Comparison of ENCODE assay signal across 17 cellular contexts in genomic region chr7:23018747-23019146, GRCh38. TPM values are rescaled to one million over a fixed set of nuclear protein-coding genes. Genes with fewer than 3 reads are reported as not detected.
DNase-seq lines count a peak whose midpoint lies in the region; ATAC-seq, FAIRE-seq and TF ChIP-seq lines count a peak whose summit lies in the region.
"Had no signal": no experiment of that assay in that cellular context is flagged by ENCODE, and none has a peak within 500 bp of the region (broad histone marks: within the 10 kb centered on the region; RNA-seq: fewer than 3 reads in every experiment).

No MANE protein-coding gene starts in this region.

- peaks cover 15% of the 10 kb centered on the region for H3K4me1 ChIP-seq in IMR-90 (ENCODE audit: control insufficient read depth, insufficient read depth, low read length)
- peaks cover 0 to 14% (median 3%) of the 10 kb centered on the region in 4 donors for H3K4me1 ChIP-seq in upper lobe of left lung
- H3K4me1 ChIP-seq: parathyroid adenoma had no signal

- H3K9me3 ChIP-seq in IMR-90 (ENCODE audit: control insufficient read depth, insufficient read depth, low read length), result no peaks in the 10 kb centered on the region; the same call in 1 of the 2 replicates
- no peaks in the 10 kb centered on the region for H3K9me3 ChIP-seq in upper lobe of left lung
- H3K9me3 ChIP-seq: thoracic aorta had no signal

- no peak overlapping the region for H4K5ac ChIP-seq in IMR-90 (ENCODE audit: low read depth, low read length)

- TF ChIP-seq POLR2A in IMR-90 (IDR thresholded peaks at IDR 0.05; ENCODE audit: low read depth, low read length), result no peak
- no peak for TF ChIP-seq POLR2A in upper lobe of left lung (IDR thresholded peaks at IDR 0.05)

- dilution Hi-C loops in IMR-90 (cut with HindIII; ENCODE audit: low sequenced_read_pairs, unreplicated experiment), result no loop called here

- in situ Hi-C loops in IMR-90 (cut with MboI; ENCODE audit: low sequenced_read_pairs), result no loop called here

- DNase-seq in Ammon's horn (ENCODE audit: low spot score) (peak; percentile 57), IMR-90 (peak; percentile 36), bronchial epithelial cell (ENCODE audit: low read depth) (peak; percentile 41), iPS-NIHi7 (ENCODE audit: extremely low spot score) (peak; percentile 16), NCI-H526 treated with DMSO at 0.1 percent for 48 hours (lab: John Stamatoyannopoulos, UW) (no peak), upper lobe of left lung (no peak), GM10266 (ENCODE audit: extremely low spot score) (no peak)
- DNase-seq: activated CD4-positive, alpha-beta T cell treated with anti-CD3 and anti-CD28 coated beads, Interleukin-2, amount 50 U/mL, for 1 hour; activated T-cell treated with anti-CD3 and anti-CD28 coated beads, Interleukin-2, amount 50 U/mL, for 72 hours; amniotic stem cell; kidney; NCI-H1048 had no signal

- H3K4me3 ChIP-seq in IMR-90 (ENCODE audit: insufficient read depth, low read depth, low read length) (no peak overlapping the region), bronchial epithelial cell (ENCODE audit: low read depth, low read length) (no peak overlapping the region), upper lobe of left lung (no peak overlapping the region)
- H3K4me3 ChIP-seq: thoracic aorta had no signal

- no peaks in the 10 kb centered on the region for H3K27me3 ChIP-seq in IMR-90 (ENCODE audit: control insufficient read depth, insufficient read depth, low read length)
- H3K27me3 ChIP-seq in bronchial epithelial cell (ENCODE audit: control insufficient read depth, insufficient read depth, low read length), result no peaks in the 10 kb centered on the region
- H3K27me3 ChIP-seq in upper lobe of left lung, result no peaks in the 10 kb centered on the region

- POLR2A ChIA-PET in IMR-90 (lab: Charles Lee; ENCODE audit: unreplicated experiment), result no interaction called here

- no peak for TF ChIP-seq RAD21 in IMR-90 (IDR thresholded peaks at IDR 0.05; ENCODE audit: low read length)

- CTCF ChIA-PET in IMR-90 (lab: Yijun Ruan, JAX), result interaction anchor here (0.9 to 1.5 kb wide), 2 partner anchors 37 to 51 kb away, joined by 3 to 6 read pairs; no protein-coding TSS in a partner anchor

- no peak overlapping the region for H2BK20ac ChIP-seq in IMR-90 (ENCODE audit: low read depth, low read length)

- no peaks in the 10 kb centered on the region for H3K36me3 ChIP-seq in IMR-90 (ENCODE audit: control insufficient read depth, insufficient read depth, low read length)
- H3K36me3 ChIP-seq in bronchial epithelial cell (ENCODE audit: control insufficient read depth, insufficient read depth, low read length), result no peaks in the 10 kb centered on the region
- no peaks in the 10 kb centered on the region for H3K36me3 ChIP-seq in upper lobe of left lung
- H3K36me3 ChIP-seq: thoracic aorta had no signal

- no peak overlapping the region for H3K4me2 ChIP-seq in IMR-90 (ENCODE audit: low read depth, low read length)

- peaks cover 12% of the 10 kb centered on the region for H3K9me1 ChIP-seq in IMR-90 (ENCODE audit: insufficient read depth, low read length)

- H4K91ac ChIP-seq in IMR-90 (ENCODE audit: insufficient read depth, low read depth, low read length), result no peak overlapping the region

- WGBS in IMR-90 (ENCODE audit: extremely low coverage in 2 of 2, insufficient read length in 1 of 2), 2 experiments, result 100% methylated on average over 3 of the region's 6 CpGs; no CpG with 5 or more reads in 1 of the 2 experiments
- 70 to 75% methylated on average over 6 of the region's 6 CpGs for WGBS in upper lobe of left lung, 2 donors

- H2AFZ ChIP-seq in IMR-90 (replicated peaks; ENCODE audit: low read length, poor library complexity), result no peak overlapping the region
- H2AFZ ChIP-seq: parathyroid adenoma had no signal

- intact Hi-C loops in IMR-90 (cut with micrococcal nuclease), result no loop called here

- no peak overlapping the region for H2AK5ac ChIP-seq in IMR-90 (ENCODE audit: low read depth, low read length)

- no peak for ATAC-seq in IMR-90 (ENCODE audit: low read depth)
- ATAC-seq in upper lobe of left lung (ENCODE audit: low FRiP score in 2 of 2), result no peak
- no peak for ATAC-seq in GM19023 (IDR thresholded peaks at IDR 0.05; ENCODE audit: unreplicated experiment)
- ATAC-seq: activated T-cell treated with anti-CD3 and anti-CD28 coated beads, Interleukin-2, amount 50 U/mL, for 72 hours had no signal

- H3K18ac ChIP-seq in IMR-90 (ENCODE audit: low read depth, low read length), result no peak overlapping the region

- no peak overlapping the region for H3K23ac ChIP-seq in IMR-90 (ENCODE audit: low read depth, low read length)

- no peaks in the 10 kb centered on the region; the same call in 1 of the 2 replicates for H4K20me1 ChIP-seq in IMR-90 (ENCODE audit: insufficient read depth, low read length)

- peaks cover 0 to 8% of the 10 kb centered on the region in 2 experiments; a peak in 2 of 4 replicates for H3K79me1 ChIP-seq in IMR-90 (ENCODE audit: low read depth in 1 of 2, low read length in 2 of 2)

- no peak overlapping the region for H3K56ac ChIP-seq in IMR-90 (ENCODE audit: extremely low read depth, insufficient read depth, low read length)

- H3K27ac ChIP-seq in IMR-90 (ENCODE audit: insufficient read depth, low read length), result no peak overlapping the region
- H3K27ac ChIP-seq in upper lobe of left lung, result no peak overlapping the region
- H3K27ac ChIP-seq: parathyroid adenoma, thoracic aorta had no signal

- H2AK9ac ChIP-seq in IMR-90 (replicated peaks; ENCODE audit: low read depth, low read length, poor library complexity), result no peak overlapping the region

- no peak overlapping the region for H2BK5ac ChIP-seq in IMR-90 (ENCODE audit: low read depth, low read length, poor library complexity, severe bottlenecking)

- no peak overlapping the region for H2BK120ac ChIP-seq in IMR-90 (ENCODE audit: low read depth, low read length)

- BruUV-seq in IMR-90 (replicated peaks; lab: Mats Ljungman, UMichigan), result no TSS peak

- no peak for FAIRE-seq in bronchial epithelial cell (lab: Jason Lieb, UNC)
- FAIRE-seq: frontal cortex, kidney, RCC 7860 had no signal

- no peak overlapping the region for H3K14ac ChIP-seq in IMR-90 (replicated peaks; ENCODE audit: low read depth, low read length)

- no peak for TF ChIP-seq CTCF in IMR-90 (conservative IDR thresholded peaks at IDR 0.05; ENCODE audit: low read depth, low read length)
- no peak for TF ChIP-seq CTCF in bronchial epithelial cell (IDR thresholded peaks at IDR 0.05; ENCODE audit: insufficient read depth, low read length, severe bottlenecking)
- TF ChIP-seq CTCF in upper lobe of left lung (IDR thresholded peaks at IDR 0.05), result no peak
- no peak for TF ChIP-seq CTCF in GM10266 (IDR thresholded peaks at IDR 0.05; ENCODE audit: control insufficient read depth, insufficient read depth, low read depth, missing control alignments)

- peak overlapping the region; percentile 0; the same call in 1 of the 3 replicates for H2BK15ac ChIP-seq in IMR-90 (ENCODE audit: low read depth, low read length)

- no peak overlapping the region for H4K8ac ChIP-seq in IMR-90 (ENCODE audit: low read depth in 2 of 2, low read length in 2 of 2)

- H3K4ac ChIP-seq in IMR-90 (ENCODE audit: low read depth, low read length), result no peak overlapping the region

- no peak for TF ChIP-seq EP300 in upper lobe of left lung (IDR thresholded peaks at IDR 0.05)

- H3K9ac ChIP-seq in IMR-90 (ENCODE audit: low read depth, low read length), result no peak overlapping the region
- H3K9ac ChIP-seq: parathyroid adenoma had no signal

TF ChIP-seq in IMR-90, 13 proteins besides CTCF, POLR2A, EP300 and RAD21:
- TF ChIP-seq MXI1 (IDR thresholded peaks at IDR 0.05; ENCODE audit: borderline replicate concordance, low read depth, low read length) (no peak), MAZ (IDR thresholded peaks at IDR 0.05; ENCODE audit: borderline replicate concordance, low read depth, low read length) (no peak), USF2 (IDR thresholded peaks at IDR 0.05; ENCODE audit: low read depth, low read length) (no peak)

RNA-seq across cellular contexts. Expression of gene HYCC1, which starts 4.8 kb away (rescaled TPM):
- 78.3 and 185 TPM in 2 replicates for total RNA-seq in IMR-90 (2012; rRNA removed)
- polyA plus RNA-seq in IMR-90 (2012; rRNA removed), result 42.9 and 44.1 TPM in 2 replicates
- polyA plus RNA-seq in IMR-90 (2012; cell fraction: cytosol; rRNA removed), result 16.8 and 23.7 TPM in 2 replicates
- polyA plus RNA-seq in IMR-90 (2012; cell fraction: nucleus; rRNA removed; ENCODE audit: low replicate concordance), result 4.9 and 30.2 TPM in 2 replicates
- total RNA-seq in bronchial epithelial cell, result 19.7 and 20.5 TPM in 2 replicates
- 10 to 100 TPM; 16.4 to 43.6 (median 38.8) TPM for total RNA-seq in upper lobe of left lung

Comparison
In these comparisons a context has a peak if more than half of its experiments do, and no peak if none do; other contexts are left out.
1. DNase-seq: peak in Ammon's horn (single experiment), IMR-90 (single experiment), bronchial epithelial cell (single experiment) and iPS-NIHi7 (single experiment); none in NCI-H526 treated with DMSO at 0.1 percent for 48 hours (single experiment), upper lobe of left lung (0 of 2) and GM10266 (single experiment).